ENCODE assay signal across 1 cellular context in genomic region chr4:53459548-53459947, GRCh38.
TF ChIP-seq lines count a peak whose summit lies in the region.

No MANE protein-coding gene starts in this region.

TF ChIP-seq in HepG2, 621 proteins besides CTCF, POLR2A, EP300 and RAD21 (continued from another document):
- TF ChIP-seq ARID3A (IDR thresholded peaks at IDR 0.05; ENCODE audit: low read depth, low read length) (peak; percentile 90), TEAD3 (CRISPR knock-in tag; optimal IDR thresholded peaks at IDR 0.05; ENCODE audit: borderline replicate concordance) (peak; percentile 54), SAP130 (CRISPR knock-in tag; IDR thresholded peaks at IDR 0.05; ENCODE audit: low read depth) (0 out of 2 replicates have a peak, but pooled peaks have one; percentile 24), HNF4G (IDR thresholded peaks at IDR 0.05; ENCODE audit: borderline replicate concordance, low read depth, low read length) (0 out of 2 replicates have a peak, but pooled peaks have one; percentile 12), HNF4G (CRISPR knock-in tag; IDR thresholded peaks at IDR 0.05; ENCODE audit: borderline replicate concordance, low read depth) (no peak), AKAP8 (CRISPR knock-in tag; IDR thresholded peaks at IDR 0.05) (no peak), ZNF18 (CRISPR knock-in tag; IDR thresholded peaks at IDR 0.05; ENCODE audit: insufficient replicate concordance) (no peak), TFDP1 (CRISPR knock-in tag; IDR thresholded peaks at IDR 0.05; ENCODE audit: borderline replicate concordance) (no peak), REST (IDR thresholded peaks at IDR 0.05; ENCODE audit: borderline replicate concordance in 1 of 2, low read depth in 1 of 2, low read length in 2 of 2) (peak in 1 of 2 experiments; percentile 41; a peak in 1 of 4 replicates), ARID5B (CRISPR knock-in tag; IDR thresholded peaks at IDR 0.05) (peak; percentile 86), FOSL1 (CRISPR knock-in tag; IDR thresholded peaks at IDR 0.05; ENCODE audit: borderline replicate concordance) (peak; percentile 72; the same call in 1 of the 2 replicates), FOSL2 (CRISPR knock-in tag; IDR thresholded peaks at IDR 0.05) (peak; percentile 79), HMG20A (CRISPR knock-in tag; IDR thresholded peaks at IDR 0.05; ENCODE audit: borderline replicate concordance) (peak; percentile 84; the same call in 1 of the 2 replicates), HMGXB4 (CRISPR knock-in tag; IDR thresholded peaks at IDR 0.05; ENCODE audit: borderline replicate concordance in 1 of 2, low read depth in 1 of 2) (no peak), FOXO1 (CRISPR knock-in tag; IDR thresholded peaks at IDR 0.05) (peak; percentile 21; the same call in 1 of the 2 replicates), AHDC1 (CRISPR knock-in tag; IDR thresholded peaks at IDR 0.05; ENCODE audit: borderline replicate concordance) (peak; percentile 53; the same call in 1 of the 2 replicates), FOXA1 (IDR thresholded peaks at IDR 0.05) (no peak), FOXA1 (CRISPR knock-in tag; IDR thresholded peaks at IDR 0.05) (peak; percentile 89), KDM2A (CRISPR knock-in tag; IDR thresholded peaks at IDR 0.05; ENCODE audit: borderline replicate concordance, low read depth) (no peak), HHEX (CRISPR knock-in tag; IDR thresholded peaks at IDR 0.05) (peak; percentile 97), HDAC1 (CRISPR knock-in tag; IDR thresholded peaks at IDR 0.05) (0 out of 2 replicates have a peak, but pooled peaks have one; percentile 32), ZFP90 (CRISPR knock-in tag; IDR thresholded peaks at IDR 0.05; ENCODE audit: borderline replicate concordance) (no peak), ZNF549 (CRISPR knock-in tag; IDR thresholded peaks at IDR 0.05) (no peak), FOXA3 (CRISPR knock-in tag; IDR thresholded peaks at IDR 0.05) (peak; percentile 88), NR2F6 (IDR thresholded peaks at IDR 0.05) (peak; percentile 98), NR2F6 (CRISPR knock-in tag; IDR thresholded peaks at IDR 0.05) (peak; percentile 94), NR2F2 (IDR thresholded peaks at IDR 0.05; ENCODE audit: borderline replicate concordance, low read depth) (peak; percentile 98), ZNF7 (CRISPR knock-in tag; IDR thresholded peaks at IDR 0.05) (peak; percentile 79), GATAD2A (CRISPR knock-in tag; IDR thresholded peaks at IDR 0.05) (peak; percentile 47; the same call in 1 of the 2 replicates), HDAC2 (CRISPR knock-in tag; IDR thresholded peaks at IDR 0.05) (peak; percentile 59), MIXL1 (CRISPR knock-in tag; IDR thresholded peaks at IDR 0.05) (peak; percentile 35; the same call in 1 of the 2 replicates), CREB3 (CRISPR knock-in tag; IDR thresholded peaks at IDR 0.05) (no peak)
